1 cellular context compared by ENCODE assay signal in the genomic region with DNA sequence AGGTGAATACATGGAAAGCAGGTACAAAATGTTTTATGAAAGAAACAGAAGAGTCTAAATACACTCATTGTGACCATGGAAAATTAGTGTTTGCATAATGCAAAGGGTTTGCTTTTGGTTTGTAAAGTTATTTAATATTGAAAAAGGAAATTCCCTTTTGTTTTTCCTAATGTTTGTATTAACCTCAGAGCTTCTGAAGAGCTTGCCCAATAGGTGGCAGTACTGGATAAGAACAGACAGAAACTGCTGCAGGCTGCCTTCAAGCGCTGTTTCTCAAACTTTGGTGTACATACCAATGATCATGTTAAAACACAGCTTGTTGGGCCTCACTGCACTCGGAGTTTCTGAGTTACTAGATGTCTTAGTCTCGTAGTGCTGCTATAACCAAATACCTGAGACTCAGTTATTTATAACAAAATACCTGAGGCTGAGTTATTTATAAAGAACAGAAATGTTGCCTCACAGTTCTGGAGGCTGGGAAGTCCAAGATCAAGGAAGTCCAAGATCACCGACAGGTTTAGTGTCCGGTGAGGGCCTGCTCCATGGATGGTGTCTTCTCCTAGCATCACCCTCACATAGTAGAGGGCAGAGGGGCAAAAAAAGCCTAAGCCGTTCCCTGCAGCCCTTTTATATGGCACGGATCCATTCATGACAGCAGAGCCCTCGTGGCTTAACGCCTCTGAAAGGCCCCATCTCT.
TF ChIP-seq lines count a peak whose summit lies in the region.

No MANE protein-coding gene starts in this region.

TF ChIP-seq in H1, 55 proteins besides CTCF, POLR2A, EP300 and RAD21:
- TF ChIP-seq NANOG (IDR thresholded peaks at IDR 0.05; ENCODE audit: insufficient read depth, low read depth, low read length, poor library complexity, severe bottlenecking) (no peak), ZNF274 (IDR thresholded peaks at IDR 0.05; ENCODE audit: borderline replicate concordance, extremely low read depth, low read length) (no peak), TBP (IDR thresholded peaks at IDR 0.05; ENCODE audit: low read depth, low read length) (no peak), KDM4A (IDR thresholded peaks at IDR 0.05; ENCODE audit: low read depth, low read length, severe bottlenecking) (no peak), RNF2 (IDR thresholded peaks at IDR 0.05; ENCODE audit: borderline replicate concordance, low read depth, low read length, missing control alignments, poor library complexity, severe bottlenecking) (no peak), SUZ12 (IDR thresholded peaks at IDR 0.05; ENCODE audit: low read length) (no peak), TEAD4 (IDR thresholded peaks at IDR 0.05; ENCODE audit: low read depth, low read length) (no peak), CHD2 (IDR thresholded peaks at IDR 0.05; ENCODE audit: low read length) (no peak)
TF ChIP-seq in H1: peak in this region for 0.
